Comparison of ENCODE assay signal across 9 cellular contexts in the genomic region with DNA sequence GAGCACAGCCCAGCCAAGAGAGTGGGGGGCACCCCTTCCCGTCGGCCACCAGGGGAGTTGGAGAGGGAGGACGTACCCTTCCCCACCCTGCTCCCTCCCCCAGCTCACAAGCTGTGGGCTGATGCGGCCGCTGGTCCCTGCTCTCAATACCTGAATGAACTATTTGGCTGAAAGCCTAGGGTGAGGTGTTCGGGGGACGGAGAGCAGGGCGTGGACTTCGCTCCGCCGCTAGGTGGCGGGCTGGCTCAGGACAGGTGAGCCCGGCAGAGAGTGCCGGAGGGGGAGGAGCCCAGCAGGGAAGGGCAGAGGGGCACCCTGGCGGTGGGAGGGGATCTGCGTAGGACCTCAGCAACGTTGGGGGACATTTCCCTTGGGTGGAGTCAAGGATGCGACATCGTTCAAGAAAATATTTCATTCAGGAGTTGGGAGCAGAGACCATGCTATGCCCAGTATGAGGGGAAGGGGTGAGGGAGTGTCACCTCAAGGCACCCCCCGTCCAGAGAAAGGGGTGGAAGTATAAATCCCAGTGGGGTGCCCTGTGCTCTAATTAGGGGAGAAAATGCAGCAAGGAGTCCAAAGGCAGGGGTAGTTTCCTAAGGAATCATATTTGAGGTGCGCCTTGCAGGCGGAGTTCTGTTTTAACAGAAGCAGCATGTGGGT. TPM values are rescaled to one million over a fixed set of nuclear protein-coding genes. Genes with fewer than 3 reads are reported as not detected.
DNase-seq lines count a peak whose midpoint lies in the region; ATAC-seq, FAIRE-seq and TF ChIP-seq lines count a peak whose summit lies in the region.
"Had no signal": no experiment of that assay in that cellular context is flagged by ENCODE, and none has a peak within 500 bp of the region (broad histone marks: within the 10 kb centered on the region; RNA-seq: fewer than 3 reads in every experiment).

No MANE protein-coding gene starts in this region.

- no peaks in the 10 kb centered on the region for H3K9me2 ChIP-seq in Karpas-422 (replicated peaks; ENCODE audit: insufficient read depth, low read length)

- H4K20me1 ChIP-seq in Karpas-422 (ENCODE audit: insufficient read depth, low read depth, low read length), result no peaks in the 10 kb centered on the region

- H3K27ac ChIP-seq in Karpas-422 (ENCODE audit: low read length), result no peak overlapping the region
- H3K27ac ChIP-seq in iPS-18a (ENCODE audit: low read length), result no peak overlapping the region

- H3K79me2 ChIP-seq in Karpas-422 (ENCODE audit: low read length), result no peaks in the 10 kb centered on the region

- H2AFZ ChIP-seq in Karpas-422 (ENCODE audit: low read length), result no peak overlapping the region

- H3K4me1 ChIP-seq in Karpas-422 (ENCODE audit: low read length) (peaks cover 14% of the 10 kb centered on the region), iPS-18a (ENCODE audit: control insufficient read depth, low read depth, low read length) (peaks cover 5% of the 10 kb centered on the region)

- DNase-seq in GM12891 (ENCODE audit: insufficient read length, low spot score) (peak; percentile 84), Karpas-422 (peak; percentile 91), SHP77 treated with DMSO at 0.1 percent for 48 hours (lab: John Stamatoyannopoulos, UW) (peak; percentile 45), putamen (ENCODE audit: low spot score) (no peak)
- peak; percentile 25 for DNase-seq in activated naive CD8-positive, alpha-beta T cell treated with anti-CD3 and anti-CD28 coated beads, Interleukin-2, amount 50 U/mL, for 16 hours (ENCODE audit: low read depth, low spot score)
- peak; percentile 24 to 65 for DNase-seq in stimulated activated CD4-positive, alpha-beta T cell treated with anti-CD3 and anti-CD28 coated beads, Interleukin-2, amount 100 ng/mL, for 48 hours

- H3K4me2 ChIP-seq in Karpas-422 (ENCODE audit: low read depth, low read length, poor library complexity, severe bottlenecking), result peak overlapping the region; percentile 34

- peak; percentile 73 for FAIRE-seq in GM12891 (lab: Jason Lieb, UNC)
- FAIRE-seq: colon had no signal

- H3K36me3 ChIP-seq in Karpas-422 (ENCODE audit: insufficient read depth, low read length), result no peaks in the 10 kb centered on the region
- H3K36me3 ChIP-seq in iPS-18a (ENCODE audit: control insufficient read depth, low read depth, low read length), result no peaks in the 10 kb centered on the region

- H3K4me3 ChIP-seq in Karpas-422 (ENCODE audit: low read length) (no peak overlapping the region), iPS-18a (ENCODE audit: low read length) (peak overlapping the region; percentile 73)

- H3K9ac ChIP-seq in Karpas-422 (ENCODE audit: low read length) (no peak overlapping the region; the same call in 1 of the 2 replicates), iPS-18a (ENCODE audit: low read length) (no peak overlapping the region)

- no peaks in the 10 kb centered on the region for H3K9me3 ChIP-seq in Karpas-422 (ENCODE audit: low read length)
- no peaks in the 10 kb centered on the region for H3K9me3 ChIP-seq in iPS-18a (ENCODE audit: control insufficient read depth, low read depth, low read length)

- ATAC-seq in HG02623 (IDR thresholded peaks at IDR 0.05; ENCODE audit: unreplicated experiment), result no peak

- TF ChIP-seq POLR2A in GM12891 (IDR thresholded peaks at IDR 0.05; ENCODE audit: low read depth, low read length), result no peak

- no peaks in the 10 kb centered on the region for H3K27me3 ChIP-seq in Karpas-422 (ENCODE audit: low read length)
- peaks cover 5% of the 10 kb centered on the region for H3K27me3 ChIP-seq in iPS-18a (ENCODE audit: control insufficient read depth, insufficient read depth, low read length)

TF ChIP-seq in GM12891, 5 proteins besides CTCF, POLR2A, EP300 and RAD21:
- TF ChIP-seq POLR2AphosphoS5 (IDR thresholded peaks at IDR 0.05; ENCODE audit: low read depth, low read length) (no peak), SPI1 (IDR thresholded peaks at IDR 0.05; ENCODE audit: low read depth, low read length) (no peak), TAF1 (IDR thresholded peaks at IDR 0.05; ENCODE audit: low read depth, low read length) (no peak), POU2F2 (IDR thresholded peaks at IDR 0.05; ENCODE audit: low read depth, low read length) (no peak)

RNA-seq across cellular contexts. Expression of a gene that starts 12.0 kb away (rescaled TPM):
- polyA plus RNA-seq in GM12891 (2012; ENCODE audit: low read depth, missing spikeins), result 0.08 TPM
- not detected in 2 replicates for total RNA-seq in Karpas-422 (2014; rRNA removed; shearing (Covaris generic); ENCODE audit: low replicate concordance)

RNA-seq across cellular contexts. Expression of a gene that starts 18.7 kb away (rescaled TPM):
- 0.30 TPM for polyA plus RNA-seq in GM12891 (2012; ENCODE audit: low read depth, missing spikeins)
- total RNA-seq in Karpas-422 (2014; rRNA removed; shearing (Covaris generic); ENCODE audit: low replicate concordance), result 4.5 TPM in 1 of 2 replicates, not detected in the other

RNA-seq across cellular contexts. Expression of a gene that starts 18.9 kb away (rescaled TPM):
- polyA plus RNA-seq in GM12891 (2012; ENCODE audit: low read depth, missing spikeins), result 228 TPM
- 325 and 443 TPM in 2 replicates for total RNA-seq in Karpas-422 (2014; rRNA removed; shearing (Covaris generic); ENCODE audit: low replicate concordance)

RNA-seq across cellular contexts. Expression of a gene that starts 57.9 kb away (rescaled TPM):
- not detected for polyA plus RNA-seq in GM12891 (2012; ENCODE audit: low read depth, missing spikeins)
- not detected in 2 replicates for total RNA-seq in Karpas-422 (2014; rRNA removed; shearing (Covaris generic); ENCODE audit: low replicate concordance)
